ENCODE assay signal across 1 cellular context in the genomic region with DNA sequence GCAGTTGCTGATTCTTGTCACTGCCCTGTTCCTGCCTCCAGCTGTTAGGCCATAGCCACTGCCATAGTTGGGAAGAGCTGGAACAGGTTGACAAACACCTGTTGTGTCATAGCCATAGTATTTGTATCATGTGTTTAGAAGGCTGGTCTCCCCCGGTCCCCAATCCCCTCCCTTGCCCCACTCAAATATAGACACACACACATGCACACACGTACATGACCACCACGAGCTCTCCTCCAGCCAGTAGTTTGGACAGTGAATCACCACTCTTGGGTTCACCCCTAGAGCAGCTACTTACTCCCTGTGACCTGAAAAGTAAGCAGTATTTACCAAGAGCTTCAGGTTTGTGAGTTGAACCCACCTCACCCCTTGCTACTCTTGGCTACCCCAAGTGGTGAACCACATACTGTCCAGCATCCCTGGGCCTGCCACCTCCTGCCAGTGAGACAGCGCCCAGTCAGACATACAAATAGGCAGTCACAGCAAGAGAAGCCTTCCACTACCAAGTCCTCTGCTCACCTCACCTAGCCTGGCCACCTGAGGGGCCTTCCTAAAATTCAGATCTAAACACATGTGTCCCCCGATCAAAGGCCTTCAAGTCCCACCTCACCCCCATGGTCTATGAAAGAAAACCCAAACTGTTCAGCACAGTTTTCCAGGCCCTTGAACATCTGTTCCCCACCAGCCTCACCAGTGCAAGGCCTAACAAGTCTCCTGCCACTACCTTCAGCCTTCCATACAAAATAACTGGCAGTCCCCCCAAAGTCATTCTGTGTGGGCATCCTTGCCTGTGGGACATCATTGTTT.
TF ChIP-seq lines count a peak whose summit lies in the region.

No MANE protein-coding gene starts in this region.

TF ChIP-seq in HepG2, 621 proteins besides CTCF, POLR2A, EP300 and RAD21 (continued from another document and continues in another):
- TF ChIP-seq, protein P1, sequence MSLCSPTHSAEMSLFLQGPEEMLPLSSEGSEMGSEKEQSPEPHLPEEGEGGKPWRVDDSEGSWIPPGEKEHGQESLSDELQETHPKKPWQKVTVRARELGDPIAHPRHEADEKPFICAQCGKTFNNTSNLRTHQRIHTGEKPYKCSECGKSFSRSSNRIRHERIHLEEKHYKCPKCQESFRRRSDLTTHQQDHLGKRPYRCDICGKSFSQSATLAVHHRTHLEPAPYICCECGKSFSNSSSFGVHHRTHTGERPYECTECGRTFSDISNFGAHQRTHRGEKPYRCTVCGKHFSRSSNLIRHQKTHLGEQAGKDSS (CRISPR knock-in tag; IDR thresholded peaks at IDR 0.05; ENCODE audit: borderline replicate concordance, low read depth) = no peak
- TF ChIP-seq, protein P2, sequence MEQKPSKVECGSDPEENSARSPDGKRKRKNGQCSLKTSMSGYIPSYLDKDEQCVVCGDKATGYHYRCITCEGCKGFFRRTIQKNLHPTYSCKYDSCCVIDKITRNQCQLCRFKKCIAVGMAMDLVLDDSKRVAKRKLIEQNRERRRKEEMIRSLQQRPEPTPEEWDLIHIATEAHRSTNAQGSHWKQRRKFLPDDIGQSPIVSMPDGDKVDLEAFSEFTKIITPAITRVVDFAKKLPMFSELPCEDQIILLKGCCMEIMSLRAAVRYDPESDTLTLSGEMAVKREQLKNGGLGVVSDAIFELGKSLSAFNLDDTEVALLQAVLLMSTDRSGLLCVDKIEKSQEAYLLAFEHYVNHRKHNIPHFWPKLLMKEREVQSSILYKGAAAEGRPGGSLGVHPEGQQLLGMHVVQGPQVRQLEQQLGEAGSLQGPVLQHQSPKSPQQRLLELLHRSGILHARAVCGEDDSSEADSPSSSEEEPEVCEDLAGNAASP (CRISPR knock-in tag; IDR thresholded peaks at IDR 0.05; ENCODE audit: borderline replicate concordance) = peak; percentile 29; the same call in 1 of the 2 replicates
- TF ChIP-seq DMAP1 (CRISPR knock-in tag; IDR thresholded peaks at IDR 0.05) (no peak), TCF7 (IDR thresholded peaks at IDR 0.05; ENCODE audit: low read depth) (no peak), ZNF619 (CRISPR knock-in tag; IDR thresholded peaks at IDR 0.05) (no peak), ZBTB7A (CRISPR knock-in tag; IDR thresholded peaks at IDR 0.05) (no peak), ZNF746 (CRISPR knock-in tag; IDR thresholded peaks at IDR 0.05) (no peak), MTA1 (CRISPR knock-in tag; IDR thresholded peaks at IDR 0.05; ENCODE audit: borderline replicate concordance) (no peak), EED (CRISPR knock-in tag; IDR thresholded peaks at IDR 0.05) (no peak), ZBTB21 (CRISPR knock-in tag; IDR thresholded peaks at IDR 0.05) (no peak), RFXANK (CRISPR knock-in tag; IDR thresholded peaks at IDR 0.05) (no peak), ZNF225 (CRISPR knock-in tag; IDR thresholded peaks at IDR 0.05) (no peak), SRSF4 (IDR thresholded peaks at IDR 0.05; ENCODE audit: low read depth, low read length, poor library complexity, severe bottlenecking) (no peak), RARG (CRISPR knock-in tag; IDR thresholded peaks at IDR 0.05; ENCODE audit: low read depth) (0 out of 2 replicates have a peak, but pooled peaks have one; percentile 20), JUND (CRISPR knock-in tag; IDR thresholded peaks at IDR 0.05) (no peak), MEF2D (CRISPR knock-in tag; IDR thresholded peaks at IDR 0.05) (0 out of 2 replicates have a peak, but pooled peaks have one; percentile 12), CHD4 (IDR thresholded peaks at IDR 0.05; ENCODE audit: borderline replicate concordance, low read length) (no peak; the same call in 1 of the 2 replicates), ZNF567 (CRISPR knock-in tag; IDR thresholded peaks at IDR 0.05; ENCODE audit: borderline replicate concordance) (no peak), ZNF136 (CRISPR knock-in tag; IDR thresholded peaks at IDR 0.05; ENCODE audit: low read depth) (no peak), ZSCAN21 (CRISPR knock-in tag; IDR thresholded peaks at IDR 0.05; ENCODE audit: borderline replicate concordance) (0 out of 2 replicates have a peak, but pooled peaks have one; percentile 55), ZFP41 (CRISPR knock-in tag; IDR thresholded peaks at IDR 0.05; ENCODE audit: borderline replicate concordance) (no peak), FOSL1 (CRISPR knock-in tag; IDR thresholded peaks at IDR 0.05; ENCODE audit: borderline replicate concordance) (no peak), FOXA1 (IDR thresholded peaks at IDR 0.05) (no peak), FOXA1 (CRISPR knock-in tag; IDR thresholded peaks at IDR 0.05) (peak; percentile 12), NR1H2 (CRISPR knock-in tag; IDR thresholded peaks at IDR 0.05; ENCODE audit: borderline replicate concordance, low read depth) (no peak)
- TF ChIP-seq, protein P3, sequence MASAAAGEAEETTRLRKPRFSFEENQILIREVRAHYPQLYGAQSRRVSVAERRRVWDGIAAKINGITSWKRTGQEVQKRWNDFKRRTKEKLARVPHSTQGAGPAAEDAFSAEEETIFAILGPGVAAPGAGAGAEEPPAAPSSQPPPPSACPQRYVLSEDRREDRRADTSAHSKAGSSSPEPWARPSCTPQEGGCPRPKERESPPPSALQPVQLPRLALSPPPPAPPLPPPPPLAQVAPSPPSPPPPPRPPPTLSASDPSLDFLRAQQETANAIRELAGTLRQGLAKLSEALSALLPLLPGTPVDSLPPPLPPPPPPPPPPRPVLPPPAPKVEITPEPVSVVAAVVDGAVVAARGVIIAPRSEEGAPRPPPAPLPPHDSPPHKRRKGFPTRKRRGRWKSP (CRISPR knock-in tag; IDR thresholded peaks at IDR 0.05) = no peak
- TF ChIP-seq, protein P4, sequence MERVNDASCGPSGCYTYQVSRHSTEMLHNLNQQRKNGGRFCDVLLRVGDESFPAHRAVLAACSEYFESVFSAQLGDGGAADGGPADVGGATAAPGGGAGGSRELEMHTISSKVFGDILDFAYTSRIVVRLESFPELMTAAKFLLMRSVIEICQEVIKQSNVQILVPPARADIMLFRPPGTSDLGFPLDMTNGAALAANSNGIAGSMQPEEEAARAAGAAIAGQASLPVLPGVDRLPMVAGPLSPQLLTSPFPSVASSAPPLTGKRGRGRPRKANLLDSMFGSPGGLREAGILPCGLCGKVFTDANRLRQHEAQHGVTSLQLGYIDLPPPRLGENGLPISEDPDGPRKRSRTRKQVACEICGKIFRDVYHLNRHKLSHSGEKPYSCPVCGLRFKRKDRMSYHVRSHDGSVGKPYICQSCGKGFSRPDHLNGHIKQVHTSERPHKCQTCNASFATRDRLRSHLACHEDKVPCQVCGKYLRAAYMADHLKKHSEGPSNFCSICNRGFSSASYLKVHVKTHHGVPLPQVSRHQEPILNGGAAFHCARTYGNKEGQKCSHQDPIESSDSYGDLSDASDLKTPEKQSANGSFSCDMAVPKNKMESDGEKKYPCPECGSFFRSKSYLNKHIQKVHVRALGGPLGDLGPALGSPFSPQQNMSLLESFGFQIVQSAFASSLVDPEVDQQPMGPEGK (CRISPR knock-in tag; IDR thresholded peaks at IDR 0.05) = no peak
- TF ChIP-seq, protein P5, sequence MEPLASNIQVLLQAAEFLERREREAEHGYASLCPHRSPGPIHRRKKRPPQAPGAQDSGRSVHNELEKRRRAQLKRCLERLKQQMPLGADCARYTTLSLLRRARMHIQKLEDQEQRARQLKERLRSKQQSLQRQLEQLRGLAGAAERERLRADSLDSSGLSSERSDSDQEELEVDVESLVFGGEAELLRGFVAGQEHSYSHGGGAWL (CRISPR knock-in tag; IDR thresholded peaks at IDR 0.05) = no peak
- TF ChIP-seq, protein P6, sequence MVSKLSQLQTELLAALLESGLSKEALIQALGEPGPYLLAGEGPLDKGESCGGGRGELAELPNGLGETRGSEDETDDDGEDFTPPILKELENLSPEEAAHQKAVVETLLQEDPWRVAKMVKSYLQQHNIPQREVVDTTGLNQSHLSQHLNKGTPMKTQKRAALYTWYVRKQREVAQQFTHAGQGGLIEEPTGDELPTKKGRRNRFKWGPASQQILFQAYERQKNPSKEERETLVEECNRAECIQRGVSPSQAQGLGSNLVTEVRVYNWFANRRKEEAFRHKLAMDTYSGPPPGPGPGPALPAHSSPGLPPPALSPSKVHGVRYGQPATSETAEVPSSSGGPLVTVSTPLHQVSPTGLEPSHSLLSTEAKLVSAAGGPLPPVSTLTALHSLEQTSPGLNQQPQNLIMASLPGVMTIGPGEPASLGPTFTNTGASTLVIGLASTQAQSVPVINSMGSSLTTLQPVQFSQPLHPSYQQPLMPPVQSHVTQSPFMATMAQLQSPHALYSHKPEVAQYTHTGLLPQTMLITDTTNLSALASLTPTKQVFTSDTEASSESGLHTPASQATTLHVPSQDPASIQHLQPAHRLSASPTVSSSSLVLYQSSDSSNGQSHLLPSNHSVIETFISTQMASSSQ (IDR thresholded peaks at IDR 0.05; ENCODE audit: low read depth) = no peak
- TF ChIP-seq, protein P6 (CRISPR knock-in tag; IDR thresholded peaks at IDR 0.05; ENCODE audit: borderline replicate concordance) = no peak
- TF ChIP-seq, protein P7, sequence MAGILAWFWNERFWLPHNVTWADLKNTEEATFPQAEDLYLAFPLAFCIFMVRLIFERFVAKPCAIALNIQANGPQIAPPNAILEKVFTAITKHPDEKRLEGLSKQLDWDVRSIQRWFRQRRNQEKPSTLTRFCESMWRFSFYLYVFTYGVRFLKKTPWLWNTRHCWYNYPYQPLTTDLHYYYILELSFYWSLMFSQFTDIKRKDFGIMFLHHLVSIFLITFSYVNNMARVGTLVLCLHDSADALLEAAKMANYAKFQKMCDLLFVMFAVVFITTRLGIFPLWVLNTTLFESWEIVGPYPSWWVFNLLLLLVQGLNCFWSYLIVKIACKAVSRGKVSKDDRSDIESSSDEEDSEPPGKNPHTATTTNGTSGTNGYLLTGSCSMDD (CRISPR knock-in tag; IDR thresholded peaks at IDR 0.05) = no peak
- TF ChIP-seq, protein P8, sequence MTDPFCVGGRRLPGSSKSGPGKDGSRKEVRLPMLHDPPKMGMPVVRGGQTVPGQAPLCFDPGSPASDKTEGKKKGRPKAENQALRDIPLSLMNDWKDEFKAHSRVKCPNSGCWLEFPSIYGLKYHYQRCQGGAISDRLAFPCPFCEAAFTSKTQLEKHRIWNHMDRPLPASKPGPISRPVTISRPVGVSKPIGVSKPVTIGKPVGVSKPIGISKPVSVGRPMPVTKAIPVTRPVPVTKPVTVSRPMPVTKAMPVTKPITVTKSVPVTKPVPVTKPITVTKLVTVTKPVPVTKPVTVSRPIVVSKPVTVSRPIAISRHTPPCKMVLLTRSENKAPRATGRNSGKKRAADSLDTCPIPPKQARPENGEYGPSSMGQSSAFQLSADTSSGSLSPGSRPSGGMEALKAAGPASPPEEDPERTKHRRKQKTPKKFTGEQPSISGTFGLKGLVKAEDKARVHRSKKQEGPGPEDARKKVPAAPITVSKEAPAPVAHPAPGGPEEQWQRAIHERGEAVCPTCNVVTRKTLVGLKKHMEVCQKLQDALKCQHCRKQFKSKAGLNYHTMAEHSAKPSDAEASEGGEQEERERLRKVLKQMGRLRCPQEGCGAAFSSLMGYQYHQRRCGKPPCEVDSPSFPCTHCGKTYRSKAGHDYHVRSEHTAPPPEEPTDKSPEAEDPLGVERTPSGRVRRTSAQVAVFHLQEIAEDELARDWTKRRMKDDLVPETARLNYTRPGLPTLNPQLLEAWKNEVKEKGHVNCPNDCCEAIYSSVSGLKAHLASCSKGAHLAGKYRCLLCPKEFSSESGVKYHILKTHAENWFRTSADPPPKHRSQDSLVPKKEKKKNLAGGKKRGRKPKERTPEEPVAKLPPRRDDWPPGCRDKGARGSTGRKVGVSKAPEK (CRISPR knock-in tag; IDR thresholded peaks at IDR 0.05; ENCODE audit: borderline replicate concordance) = no peak
- TF ChIP-seq, protein P9, sequence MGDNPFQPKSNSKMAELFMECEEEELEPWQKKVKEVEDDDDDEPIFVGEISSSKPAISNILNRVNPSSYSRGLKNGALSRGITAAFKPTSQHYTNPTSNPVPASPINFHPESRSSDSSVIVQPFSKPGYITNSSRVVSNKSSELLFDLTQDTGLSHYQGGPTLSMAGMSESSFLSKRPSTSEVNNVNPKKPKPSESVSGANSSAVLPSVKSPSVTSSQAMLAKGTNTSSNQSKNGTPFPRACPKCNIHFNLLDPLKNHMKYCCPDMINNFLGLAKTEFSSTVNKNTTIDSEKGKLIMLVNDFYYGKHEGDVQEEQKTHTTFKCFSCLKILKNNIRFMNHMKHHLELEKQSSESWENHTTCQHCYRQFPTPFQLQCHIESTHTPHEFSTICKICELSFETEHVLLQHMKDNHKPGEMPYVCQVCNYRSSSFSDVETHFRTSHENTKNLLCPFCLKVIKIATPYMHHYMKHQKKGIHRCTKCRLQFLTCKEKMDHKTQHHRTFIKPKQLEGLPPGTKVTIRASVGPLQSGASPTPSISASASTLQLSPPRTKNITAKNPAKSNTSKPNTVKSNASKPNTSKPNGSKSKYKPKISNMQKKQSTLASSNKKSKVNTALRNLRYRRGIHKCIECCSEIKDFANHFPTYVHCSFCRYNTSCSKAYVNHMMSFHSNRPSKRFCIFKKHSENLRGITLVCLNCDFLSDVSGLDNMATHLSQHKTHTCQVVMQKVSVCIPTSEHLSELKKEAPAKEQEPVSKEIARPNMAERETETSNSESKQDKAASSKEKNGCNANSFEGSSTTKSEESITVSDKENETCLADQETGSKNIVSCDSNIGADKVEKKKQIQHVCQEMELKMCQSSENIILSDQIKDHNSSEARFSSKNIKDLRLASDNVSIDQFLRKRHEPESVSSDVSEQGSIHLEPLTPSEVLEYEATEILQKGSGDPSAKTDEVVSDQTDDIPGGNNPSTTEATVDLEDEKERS (CRISPR knock-in tag; IDR thresholded peaks at IDR 0.05) = peak; percentile 34; the same call in 1 of the 2 replicates
- TF ChIP-seq, protein P10, sequence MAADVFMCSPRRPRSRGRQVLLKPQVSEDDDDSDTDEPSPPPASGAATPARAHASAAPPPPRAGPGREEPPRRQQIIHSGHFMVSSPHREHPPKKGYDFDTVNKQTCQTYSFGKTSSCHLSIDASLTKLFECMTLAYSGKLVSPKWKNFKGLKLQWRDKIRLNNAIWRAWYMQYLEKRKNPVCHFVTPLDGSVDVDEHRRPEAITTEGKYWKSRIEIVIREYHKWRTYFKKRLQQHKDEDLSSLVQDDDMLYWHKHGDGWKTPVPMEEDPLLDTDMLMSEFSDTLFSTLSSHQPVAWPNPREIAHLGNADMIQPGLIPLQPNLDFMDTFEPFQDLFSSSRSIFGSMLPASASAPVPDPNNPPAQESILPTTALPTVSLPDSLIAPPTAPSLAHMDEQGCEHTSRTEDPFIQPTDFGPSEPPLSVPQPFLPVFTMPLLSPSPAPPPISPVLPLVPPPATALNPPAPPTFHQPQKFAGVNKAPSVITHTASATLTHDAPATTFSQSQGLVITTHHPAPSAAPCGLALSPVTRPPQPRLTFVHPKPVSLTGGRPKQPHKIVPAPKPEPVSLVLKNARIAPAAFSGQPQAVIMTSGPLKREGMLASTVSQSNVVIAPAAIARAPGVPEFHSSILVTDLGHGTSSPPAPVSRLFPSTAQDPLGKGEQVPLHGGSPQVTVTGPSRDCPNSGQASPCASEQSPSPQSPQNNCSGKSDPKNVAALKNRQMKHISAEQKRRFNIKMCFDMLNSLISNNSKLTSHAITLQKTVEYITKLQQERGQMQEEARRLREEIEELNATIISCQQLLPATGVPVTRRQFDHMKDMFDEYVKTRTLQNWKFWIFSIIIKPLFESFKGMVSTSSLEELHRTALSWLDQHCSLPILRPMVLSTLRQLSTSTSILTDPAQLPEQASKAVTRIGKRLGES (CRISPR knock-in tag; IDR thresholded peaks at IDR 0.05; ENCODE audit: borderline replicate concordance) = no peak
